21 cellular contexts compared by ENCODE assay signal in genomic region chr14:90625445-90625844, GRCh38.
A peak's percentile ranks its signal among the peaks of the same experiment; 100 is the strongest.
DNase-seq lines count a peak whose midpoint lies in the region; ATAC-seq, FAIRE-seq and TF ChIP-seq lines count a peak whose summit lies in the region.
"Had no signal": no experiment of that assay in that cellular context is flagged by ENCODE, and none has a peak within 500 bp of the region (broad histone marks: within the 10 kb centered on the region; RNA-seq: fewer than 3 reads in every experiment).

No MANE protein-coding gene starts in this region.

- TF ChIP-seq CTCF in astrocyte (IDR thresholded peaks at IDR 0.05; ENCODE audit: insufficient read depth, low read depth, low read length), result no peak
- TF ChIP-seq CTCF in keratinocyte (optimal IDR thresholded peaks at IDR 0.05 in 1 of 3, IDR thresholded peaks at IDR 0.05 in 1 of 3, conservative IDR thresholded peaks at IDR 0.05 in 1 of 3; ENCODE audit: extremely low read depth in 1 of 3, insufficient read depth in 2 of 3, low read length in 3 of 3), result no peak

- no peak overlapping the region for H3K27ac Mint-ChIP-seq in astrocyte (ENCODE audit: unreplicated experiment)
- H3K27ac Mint-ChIP-seq in activated T-cell treated with anti-CD3 and anti-CD28 coated beads, Interleukin-2, amount 50 U/mL, for 24 hours, result no peak overlapping the region
- H3K27ac Mint-ChIP-seq: immature natural killer cell; naive thymus-derived CD8-positive, alpha-beta T cell; T-helper 17 cell had no signal

- H3K4me1 ChIP-seq in astrocyte (ENCODE audit: insufficient read depth, low read length) (peaks cover 14% of the 10 kb centered on the region), keratinocyte (ENCODE audit: control insufficient read depth, extremely low read depth, insufficient read depth, low read length) (peaks cover 20% of the 10 kb centered on the region), thymus (ENCODE audit: control insufficient read depth, insufficient read depth, low read length) (peaks cover 4% of the 10 kb centered on the region)

- peaks cover 5% of the 10 kb centered on the region for H3K27me3 Mint-ChIP-seq in astrocyte (ENCODE audit: low read depth, unreplicated experiment)
- H3K27me3 Mint-ChIP-seq in activated T-cell treated with anti-CD3 and anti-CD28 coated beads, Interleukin-2, amount 50 U/mL, for 24 hours, result no peaks in the 10 kb centered on the region
- H3K27me3 Mint-ChIP-seq: naive thymus-derived CD8-positive, alpha-beta T cell had no signal

- H3K79me2 ChIP-seq in astrocyte (ENCODE audit: insufficient read depth, low read length), result no peaks in the 10 kb centered on the region
- no peaks in the 10 kb centered on the region for H3K79me2 ChIP-seq in keratinocyte (ENCODE audit: control insufficient read depth, insufficient read depth, low read length)

- dilution Hi-C loops in keratinocyte (cut with MboI; ENCODE audit: extremely low pct_ligation_motif_present, low sequenced_read_pairs), result no loop called here

- FAIRE-seq in astrocyte (lab: Jason Lieb, UNC), result no peak
- FAIRE-seq in keratinocyte (lab: Jason Lieb, UNC), result peak; percentile 69
- FAIRE-seq: H54 had no signal

- H3K4me1 Mint-ChIP-seq in astrocyte (ENCODE audit: low read depth, unreplicated experiment), result peaks cover 19% of the 10 kb centered on the region
- no peaks in the 10 kb centered on the region for H3K4me1 Mint-ChIP-seq in activated T-cell treated with anti-CD3 and anti-CD28 coated beads, Interleukin-2, amount 50 U/mL, for 24 hours (ENCODE audit: low read depth)
- H3K4me1 Mint-ChIP-seq: immature natural killer cell had no signal

- H3K9ac ChIP-seq in astrocyte (ENCODE audit: low read length) (no peak overlapping the region), keratinocyte (ENCODE audit: control insufficient read depth, extremely low read depth, insufficient read depth, low read length) (no peak overlapping the region)
- H3K9ac ChIP-seq: BLaER1 had no signal

- no peaks in the 10 kb centered on the region for H3K27me3 ChIP-seq in astrocyte (ENCODE audit: insufficient read depth, low read length)
- H3K27me3 ChIP-seq in keratinocyte (ENCODE audit: control insufficient read depth, extremely low read depth, insufficient read depth, low read length), result no peaks in the 10 kb centered on the region
- H3K27me3 ChIP-seq in thymus (ENCODE audit: control insufficient read depth, insufficient read depth), result no peaks in the 10 kb centered on the region
- H3K27me3 ChIP-seq: BLaER1, spleen, tibial artery had no signal

- H3K4me2 ChIP-seq in astrocyte (ENCODE audit: low read length) (peak overlapping the region; percentile 17), keratinocyte (ENCODE audit: control insufficient read depth, extremely low read depth, insufficient read depth, low read depth, low read length) (peak overlapping the region; percentile 76)
- H3K4me2 ChIP-seq: BLaER1 had no signal

- DNase-seq in DMS 273 (lab: John Stamatoyannopoulos, UW; ENCODE audit: unreplicated experiment), result peak; percentile 71
- no peak for DNase-seq in DMS 273 treated with DMSO at 0.1 percent for 48 hours (lab: John Stamatoyannopoulos, UW)
- no peak for DNase-seq in astrocyte (ENCODE audit: low read depth)
- no peak for DNase-seq in keratinocyte (ENCODE audit: low read depth, low spot score)
- DNase-seq in activated T-cell treated with anti-CD3 and anti-CD28 coated beads, Interleukin-2, amount 50 U/mL, for 24 hours, result no peak
- DNase-seq in NCI-H1048 (lab: John Stamatoyannopoulos, UW), result no peak
- DNase-seq: activated CD4-positive, CD25-positive, alpha-beta regulatory T cell treated with anti-CD3 and anti-CD28 coated beads, Interleukin-2, amount 50 U/mL, for 72 hours; activated gamma-delta T cell; amniotic stem cell; immature natural killer cell; Karpas-422; lower lobe of right lung; naive thymus-derived CD8-positive, alpha-beta T cell; spleen; T-helper 17 cell; tibial artery had no signal

- no peak for ATAC-seq in GM19351 (IDR thresholded peaks at IDR 0.05; ENCODE audit: unreplicated experiment)
- ATAC-seq: naive thymus-derived CD8-positive, alpha-beta T cell; T-helper 17 cell had no signal

- no peak overlapping the region for H3K4me3 Mint-ChIP-seq in astrocyte (ENCODE audit: unreplicated experiment)
- no peak overlapping the region for H3K4me3 Mint-ChIP-seq in activated T-cell treated with anti-CD3 and anti-CD28 coated beads, Interleukin-2, amount 50 U/mL, for 24 hours
- H3K4me3 Mint-ChIP-seq: immature natural killer cell; naive thymus-derived CD8-positive, alpha-beta T cell; T-helper 17 cell had no signal

- no peak overlapping the region for H2AFZ ChIP-seq in astrocyte (ENCODE audit: low read depth, low read length)
- no peak overlapping the region for H2AFZ ChIP-seq in keratinocyte (ENCODE audit: control insufficient read depth, low read length)

- H3K36me3 ChIP-seq in astrocyte (ENCODE audit: insufficient read depth, low read length), result no peaks in the 10 kb centered on the region
- H3K36me3 ChIP-seq in keratinocyte (ENCODE audit: control insufficient read depth in 2 of 2, extremely low read depth in 1 of 2, insufficient read depth in 2 of 2, low read length in 2 of 2), result no peaks in the 10 kb centered on the region
- no peaks in the 10 kb centered on the region for H3K36me3 ChIP-seq in thymus (ENCODE audit: control insufficient read depth, insufficient read depth)
- H3K36me3 ChIP-seq: lower lobe of right lung, tibial artery had no signal

- H4K20me1 ChIP-seq in astrocyte (ENCODE audit: insufficient read depth, low read length) (no peaks in the 10 kb centered on the region), keratinocyte (ENCODE audit: control insufficient read depth, extremely low read depth, insufficient read depth, low read length) (no peaks in the 10 kb centered on the region)
- H4K20me1 ChIP-seq: BLaER1 had no signal

- peaks cover 2% of the 10 kb centered on the region for H3K9me3 Mint-ChIP-seq in astrocyte (ENCODE audit: unreplicated experiment)
- no peaks in the 10 kb centered on the region for H3K9me3 Mint-ChIP-seq in activated T-cell treated with anti-CD3 and anti-CD28 coated beads, Interleukin-2, amount 50 U/mL, for 24 hours
- H3K9me3 Mint-ChIP-seq: immature natural killer cell; naive thymus-derived CD8-positive, alpha-beta T cell had no signal

- H3K27ac ChIP-seq in astrocyte (ENCODE audit: low read depth, low read length), result no peak overlapping the region
- H3K27ac ChIP-seq in keratinocyte (ENCODE audit: control insufficient read depth, insufficient read depth, low read length), result no peak overlapping the region
- H3K27ac ChIP-seq in thymus (ENCODE audit: low read depth), result peak overlapping the region; percentile 15
- H3K27ac ChIP-seq: 22Rv1, BLaER1 had no signal

- H3K9me1 ChIP-seq in keratinocyte (ENCODE audit: control insufficient read depth, extremely low read depth, insufficient read depth, low read length), result peaks cover 2% of the 10 kb centered on the region

- no peak overlapping the region for H3K4me3 ChIP-seq in astrocyte (ENCODE audit: insufficient read depth, low read depth, low read length)
- H3K4me3 ChIP-seq in keratinocyte (ENCODE audit: control insufficient read depth in 2 of 3, extremely low read depth in 1 of 3, insufficient read depth in 2 of 3, low read depth in 1 of 3, low read length in 3 of 3), result no peak overlapping the region
- no peak overlapping the region for H3K4me3 ChIP-seq in thymus (ENCODE audit: low read length)
- H3K4me3 ChIP-seq: BLaER1, lower lobe of right lung, spleen, tibial artery had no signal

- 94% methylated on average over 8 of the region's 8 CpGs for WGBS in thymus

- H3K36me3 Mint-ChIP-seq in astrocyte (ENCODE audit: low read depth, unreplicated experiment), result peaks cover 12% of the 10 kb centered on the region
- no peaks in the 10 kb centered on the region for H3K36me3 Mint-ChIP-seq in activated T-cell treated with anti-CD3 and anti-CD28 coated beads, Interleukin-2, amount 50 U/mL, for 24 hours (ENCODE audit: low read depth)
- H3K36me3 Mint-ChIP-seq: immature natural killer cell had no signal

- H3K9me3 ChIP-seq in astrocyte (ENCODE audit: insufficient read depth, low read depth, low read length), result no peaks in the 10 kb centered on the region
- no peaks in the 10 kb centered on the region for H3K9me3 ChIP-seq in keratinocyte (ENCODE audit: control insufficient read depth, low read depth, low read length)
- H3K9me3 ChIP-seq in thymus (ENCODE audit: control insufficient read depth), result no peaks in the 10 kb centered on the region
- H3K9me3 ChIP-seq: BLaER1, lower lobe of right lung, spleen, tibial artery had no signal
